1 cellular context compared by ENCODE assay signal in genomic region chr15:35545316-35545824, GRCh38.
TF ChIP-seq lines count a peak whose summit lies in the region.

No MANE protein-coding gene starts in this region.

TF ChIP-seq in HepG2, 621 proteins besides CTCF, POLR2A, EP300 and RAD21 (continued from another document):
- TF ChIP-seq, protein P1, sequence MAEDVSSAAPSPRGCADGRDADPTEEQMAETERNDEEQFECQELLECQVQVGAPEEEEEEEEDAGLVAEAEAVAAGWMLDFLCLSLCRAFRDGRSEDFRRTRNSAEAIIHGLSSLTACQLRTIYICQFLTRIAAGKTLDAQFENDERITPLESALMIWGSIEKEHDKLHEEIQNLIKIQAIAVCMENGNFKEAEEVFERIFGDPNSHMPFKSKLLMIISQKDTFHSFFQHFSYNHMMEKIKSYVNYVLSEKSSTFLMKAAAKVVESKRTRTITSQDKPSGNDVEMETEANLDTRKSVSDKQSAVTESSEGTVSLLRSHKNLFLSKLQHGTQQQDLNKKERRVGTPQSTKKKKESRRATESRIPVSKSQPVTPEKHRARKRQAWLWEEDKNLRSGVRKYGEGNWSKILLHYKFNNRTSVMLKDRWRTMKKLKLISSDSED (CRISPR knock-in tag; IDR thresholded peaks at IDR 0.05) = no peak
- TF ChIP-seq DRAP1 (CRISPR knock-in tag; IDR thresholded peaks at IDR 0.05) = no peak
- TF ChIP-seq ZNF639 (CRISPR knock-in tag; conservative IDR thresholded peaks at IDR 0.05) = no peak
- no peak for TF ChIP-seq THAP7 (CRISPR knock-in tag; IDR thresholded peaks at IDR 0.05)
- TF ChIP-seq, protein P2, sequence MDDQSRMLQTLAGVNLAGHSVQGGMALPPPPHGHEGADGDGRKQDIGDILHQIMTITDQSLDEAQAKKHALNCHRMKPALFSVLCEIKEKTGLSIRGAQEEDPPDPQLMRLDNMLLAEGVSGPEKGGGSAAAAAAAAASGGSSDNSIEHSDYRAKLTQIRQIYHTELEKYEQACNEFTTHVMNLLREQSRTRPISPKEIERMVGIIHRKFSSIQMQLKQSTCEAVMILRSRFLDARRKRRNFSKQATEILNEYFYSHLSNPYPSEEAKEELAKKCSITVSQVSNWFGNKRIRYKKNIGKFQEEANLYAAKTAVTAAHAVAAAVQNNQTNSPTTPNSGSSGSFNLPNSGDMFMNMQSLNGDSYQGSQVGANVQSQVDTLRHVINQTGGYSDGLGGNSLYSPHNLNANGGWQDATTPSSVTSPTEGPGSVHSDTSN (CRISPR knock-in tag; IDR thresholded peaks at IDR 0.05; ENCODE audit: borderline replicate concordance) = no peak
- TF ChIP-seq DMAP1 (CRISPR knock-in tag; IDR thresholded peaks at IDR 0.05) = no peak
- no peak for TF ChIP-seq ZNF772 (CRISPR knock-in tag; IDR thresholded peaks at IDR 0.05)
- TF ChIP-seq ZBTB2 (CRISPR knock-in tag; IDR thresholded peaks at IDR 0.05; ENCODE audit: low read depth) = 0 out of 2 replicates have a peak, but pooled peaks have one; percentile 2
- TF ChIP-seq ZNF546 (CRISPR knock-in tag; conservative IDR thresholded peaks at IDR 0.05) = 0 out of 2 replicates have a peak, but pooled peaks have one; percentile 7
- TF ChIP-seq, protein P3, sequence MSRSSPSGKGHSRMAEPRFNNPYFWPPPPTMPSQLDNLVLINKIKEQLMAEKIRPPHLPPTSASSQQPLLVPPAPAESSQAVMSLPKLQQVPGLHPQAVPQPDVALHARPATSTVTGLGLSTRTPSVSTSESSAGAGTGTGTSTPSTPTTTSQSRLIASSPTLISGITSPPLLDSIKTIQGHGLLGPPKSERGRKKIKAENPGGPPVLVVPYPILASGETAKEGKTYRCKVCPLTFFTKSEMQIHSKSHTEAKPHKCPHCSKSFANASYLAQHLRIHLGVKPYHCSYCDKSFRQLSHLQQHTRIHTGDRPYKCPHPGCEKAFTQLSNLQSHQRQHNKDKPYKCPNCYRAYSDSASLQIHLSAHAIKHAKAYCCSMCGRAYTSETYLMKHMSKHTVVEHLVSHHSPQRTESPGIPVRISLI (CRISPR knock-in tag; IDR thresholded peaks at IDR 0.05; ENCODE audit: borderline replicate concordance) = peak; percentile 36; the same call in 1 of the 2 replicates
- TF ChIP-seq REL (CRISPR knock-in tag; conservative IDR thresholded peaks at IDR 0.05) = no peak
- TF ChIP-seq ZNF747 (CRISPR knock-in tag; IDR thresholded peaks at IDR 0.05; ENCODE audit: borderline replicate concordance) = no peak
- no peak for TF ChIP-seq NCOR1 (IDR thresholded peaks at IDR 0.05; ENCODE audit: borderline replicate concordance, low read length)
- TF ChIP-seq SETDB1 (CRISPR knock-in tag; IDR thresholded peaks at IDR 0.05; ENCODE audit: borderline replicate concordance) = no peak
- TF ChIP-seq GABPA (IDR thresholded peaks at IDR 0.05; ENCODE audit: low read depth, low read length) = peak; percentile 27; the same call in 1 of the 2 replicates
- TF ChIP-seq GABPA (CRISPR knock-in tag; IDR thresholded peaks at IDR 0.05; ENCODE audit: low read depth) = no peak; the same call in none of the 2 replicates
- no peak for TF ChIP-seq ZNF788 (CRISPR knock-in tag; IDR thresholded peaks at IDR 0.05; ENCODE audit: borderline replicate concordance)
- TF ChIP-seq, protein P4, sequence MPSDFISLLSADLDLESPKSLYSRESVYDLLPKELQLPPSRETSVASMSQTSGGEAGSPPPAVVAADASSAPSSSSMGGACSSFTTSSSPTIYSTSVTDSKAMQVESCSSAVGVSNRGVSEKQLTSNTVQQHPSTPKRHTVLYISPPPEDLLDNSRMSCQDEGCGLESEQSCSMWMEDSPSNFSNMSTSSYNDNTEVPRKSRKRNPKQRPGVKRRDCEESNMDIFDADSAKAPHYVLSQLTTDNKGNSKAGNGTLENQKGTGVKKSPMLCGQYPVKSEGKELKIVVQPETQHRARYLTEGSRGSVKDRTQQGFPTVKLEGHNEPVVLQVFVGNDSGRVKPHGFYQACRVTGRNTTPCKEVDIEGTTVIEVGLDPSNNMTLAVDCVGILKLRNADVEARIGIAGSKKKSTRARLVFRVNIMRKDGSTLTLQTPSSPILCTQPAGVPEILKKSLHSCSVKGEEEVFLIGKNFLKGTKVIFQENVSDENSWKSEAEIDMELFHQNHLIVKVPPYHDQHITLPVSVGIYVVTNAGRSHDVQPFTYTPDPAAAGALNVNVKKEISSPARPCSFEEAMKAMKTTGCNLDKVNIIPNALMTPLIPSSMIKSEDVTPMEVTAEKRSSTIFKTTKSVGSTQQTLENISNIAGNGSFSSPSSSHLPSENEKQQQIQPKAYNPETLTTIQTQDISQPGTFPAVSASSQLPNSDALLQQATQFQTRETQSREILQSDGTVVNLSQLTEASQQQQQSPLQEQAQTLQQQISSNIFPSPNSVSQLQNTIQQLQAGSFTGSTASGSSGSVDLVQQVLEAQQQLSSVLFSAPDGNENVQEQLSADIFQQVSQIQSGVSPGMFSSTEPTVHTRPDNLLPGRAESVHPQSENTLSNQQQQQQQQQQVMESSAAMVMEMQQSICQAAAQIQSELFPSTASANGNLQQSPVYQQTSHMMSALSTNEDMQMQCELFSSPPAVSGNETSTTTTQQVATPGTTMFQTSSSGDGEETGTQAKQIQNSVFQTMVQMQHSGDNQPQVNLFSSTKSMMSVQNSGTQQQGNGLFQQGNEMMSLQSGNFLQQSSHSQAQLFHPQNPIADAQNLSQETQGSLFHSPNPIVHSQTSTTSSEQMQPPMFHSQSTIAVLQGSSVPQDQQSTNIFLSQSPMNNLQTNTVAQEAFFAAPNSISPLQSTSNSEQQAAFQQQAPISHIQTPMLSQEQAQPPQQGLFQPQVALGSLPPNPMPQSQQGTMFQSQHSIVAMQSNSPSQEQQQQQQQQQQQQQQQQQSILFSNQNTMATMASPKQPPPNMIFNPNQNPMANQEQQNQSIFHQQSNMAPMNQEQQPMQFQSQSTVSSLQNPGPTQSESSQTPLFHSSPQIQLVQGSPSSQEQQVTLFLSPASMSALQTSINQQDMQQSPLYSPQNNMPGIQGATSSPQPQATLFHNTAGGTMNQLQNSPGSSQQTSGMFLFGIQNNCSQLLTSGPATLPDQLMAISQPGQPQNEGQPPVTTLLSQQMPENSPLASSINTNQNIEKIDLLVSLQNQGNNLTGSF (CRISPR knock-in tag; IDR thresholded peaks at IDR 0.05) = no peak
- TF ChIP-seq HNRNPL (IDR thresholded peaks at IDR 0.05; ENCODE audit: low read depth, low read length) = 0 out of 2 replicates have a peak, but pooled peaks have one; percentile 4
- peak; percentile 48; the same call in 1 of the 2 replicates for TF ChIP-seq TFAP4 (IDR thresholded peaks at IDR 0.05; ENCODE audit: borderline replicate concordance, low read depth)
- TF ChIP-seq ZNF556 (CRISPR knock-in tag; IDR thresholded peaks at IDR 0.05; ENCODE audit: borderline replicate concordance) = 0 out of 2 replicates have a peak, but pooled peaks have one; percentile 9
- TF ChIP-seq ZNF512 (CRISPR knock-in tag; IDR thresholded peaks at IDR 0.05) = no peak
- TF ChIP-seq, protein P5, sequence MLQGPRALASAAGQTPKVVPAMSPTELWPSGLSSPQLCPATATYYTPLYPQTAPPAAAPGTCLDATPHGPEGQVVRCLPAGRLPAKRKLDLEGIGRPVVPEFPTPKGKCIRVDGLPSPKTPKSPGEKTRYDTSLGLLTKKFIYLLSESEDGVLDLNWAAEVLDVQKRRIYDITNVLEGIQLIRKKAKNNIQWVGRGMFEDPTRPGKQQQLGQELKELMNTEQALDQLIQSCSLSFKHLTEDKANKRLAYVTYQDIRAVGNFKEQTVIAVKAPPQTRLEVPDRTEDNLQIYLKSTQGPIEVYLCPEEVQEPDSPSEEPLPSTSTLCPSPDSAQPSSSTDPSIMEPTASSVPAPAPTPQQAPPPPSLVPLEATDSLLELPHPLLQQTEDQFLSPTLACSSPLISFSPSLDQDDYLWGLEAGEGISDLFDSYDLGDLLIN (CRISPR knock-in tag; IDR thresholded peaks at IDR 0.05; ENCODE audit: borderline replicate concordance) = no peak
TF ChIP-seq in HepG2: peak in this region for 10.
